In the genomic region with DNA sequence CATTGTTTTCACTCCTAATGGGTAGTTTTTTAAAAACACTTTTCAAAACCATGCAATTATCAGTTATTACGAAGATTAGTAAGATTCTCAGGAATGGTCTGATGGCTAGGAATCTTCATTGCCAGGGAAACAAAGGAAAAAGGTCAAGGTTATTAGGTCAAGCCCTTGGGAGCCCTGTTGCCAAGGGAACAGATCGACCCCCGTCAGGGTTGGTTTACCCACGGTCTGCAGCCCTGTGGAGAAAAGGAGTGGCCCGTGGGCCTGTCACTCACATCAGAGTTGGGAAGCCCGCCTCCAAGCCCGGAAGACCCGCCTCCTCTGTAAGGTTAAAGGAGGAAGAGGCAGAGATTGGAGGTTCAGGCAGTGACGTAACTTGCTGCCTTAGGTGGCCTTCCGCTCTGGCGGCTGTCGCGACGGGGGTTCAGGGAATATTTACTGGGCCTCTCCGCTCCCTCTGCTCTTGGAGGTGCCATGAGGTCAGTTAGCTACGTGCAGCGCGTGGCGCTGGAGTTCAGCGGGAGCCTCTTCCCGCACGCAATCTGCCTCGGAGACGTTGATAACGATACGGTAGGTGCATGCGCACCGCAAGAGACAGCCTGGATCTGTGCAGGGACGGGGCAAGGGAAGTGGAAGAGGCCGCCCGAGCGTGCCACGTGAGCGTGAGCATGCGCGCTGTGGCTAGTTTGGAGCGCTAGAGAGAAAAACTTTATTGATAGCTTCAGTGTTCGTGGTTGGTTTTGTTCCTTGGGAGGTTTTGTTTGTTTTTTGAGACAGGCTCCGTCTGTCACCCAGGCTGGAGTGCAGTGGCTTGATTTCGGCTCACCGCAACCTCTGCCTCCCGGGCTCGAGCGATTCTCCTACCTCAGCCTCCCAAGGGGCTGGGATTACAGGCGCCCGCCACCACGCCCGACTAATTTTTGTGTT, we compare ENCODE assay signal across 8 cellular contexts. TPM values are rescaled to one million over a fixed set of nuclear protein-coding genes. Genes with fewer than 3 reads are reported as not detected.
DNase-seq lines count a peak whose midpoint lies in the region; ATAC-seq and TF ChIP-seq lines count a peak whose summit lies in the region.

A gene (plus strand): TSS at position 379 of the 924 bp plus-strand sequence. CDS start 93 bp downstream, at position 472.

- peak within 1 kb of the TSS; percentile 81 to 93 (median 86) for H3K9ac ChIP-seq in BLaER1 treated with 17β-estradiol and CSF1 and Interleukin-3, amounts not matched to agents 10 nM and 100 nM

- TF ChIP-seq CTCF in coronary artery (IDR thresholded peaks at IDR 0.05): no peak

- H3K4me1 ChIP-seq in BLaER1 treated with 17β-estradiol and CSF1 and Interleukin-3, amounts not matched to agents 10 nM and 100 nM: peaks cover 13 to 23% (median 16%) of the 10 kb centered on the region in 10 experiments; a peak in 19 of 20 replicates

- peaks cover 26% of the 10 kb centered on the region for H3K4me1 Mint-ChIP-seq in activated CD4-positive, alpha-beta T cell treated with anti-CD3 and anti-CD28 coated beads, Interleukin-2, amount 10 ng/mL, durations not matched to agents 7 days and 5 days

- H3K27me3 ChIP-seq in BLaER1 treated with 17β-estradiol and CSF1 and Interleukin-3, amounts not matched to agents 10 nM and 100 nM: no peaks in the 10 kb centered on the region
- no peaks in the 10 kb centered on the region for H3K27me3 ChIP-seq in layer of hippocampus (ENCODE audit: control insufficient read depth, insufficient read depth, low read length)

- no peaks in the 10 kb centered on the region for H3K27me3 Mint-ChIP-seq in activated CD4-positive, alpha-beta T cell treated with anti-CD3 and anti-CD28 coated beads, Interleukin-2, amount 10 ng/mL, durations not matched to agents 7 days and 5 days

- peaks cover 10 to 35% (median 24%) of the 10 kb centered on the region in 11 experiments for H3K36me3 ChIP-seq in BLaER1 treated with 17β-estradiol and CSF1 and Interleukin-3, amounts not matched to agents 10 nM and 100 nM

- CTCF ChIA-PET in activated CD4-positive, alpha-beta T cell treated with anti-CD3 and anti-CD28 coated beads, Interleukin-2, amount 10 ng/mL, durations not matched to agents 7 days and 5 days (lab: Charles Lee): interaction anchor here (0.6 to 1.4 kb wide), 6 partner anchors 11 to 255 kb away, joined by 3 read pairs; a partner anchor contains a TSS

- peaks cover 0 to 35% (median 22%) of the 10 kb centered on the region in 11 experiments; a peak in 13 of 22 replicates for H4K20me1 ChIP-seq in BLaER1 treated with 17β-estradiol and CSF1 and Interleukin-3, amounts not matched to agents 10 nM and 100 nM

- peak within 1 kb of the TSS; percentile 78 to 94 (median 89) for H3K27ac ChIP-seq in BLaER1 treated with 17β-estradiol and CSF1 and Interleukin-3, amounts not matched to agents 10 nM and 100 nM
- H3K27ac ChIP-seq in coronary artery (peak within 1 kb of the TSS; percentile 85 to 99), layer of hippocampus (ENCODE audit: low read depth, low read length) (peak within 1 kb of the TSS; percentile 99)

- peak within 1 kb of the TSS; percentile 69 to 88 (median 80) for H3K4me3 ChIP-seq in BLaER1 treated with 17β-estradiol and CSF1 and Interleukin-3, amounts not matched to agents 10 nM and 100 nM
- H3K4me3 ChIP-seq in coronary artery: peak within 1 kb of the TSS; percentile 98

- peak within 1 kb of the TSS; percentile 88 to 98 (median 91) for H3K4me2 ChIP-seq in BLaER1 treated with 17β-estradiol and CSF1 and Interleukin-3, amounts not matched to agents 10 nM and 100 nM

- H3K9me3 Mint-ChIP-seq in activated CD4-positive, alpha-beta T cell treated with anti-CD3 and anti-CD28 coated beads, Interleukin-2, amount 10 ng/mL, durations not matched to agents 7 days and 5 days: no peaks in the 10 kb centered on the region

- POLR2A ChIA-PET in activated CD4-positive, alpha-beta T cell treated with anti-CD3 and anti-CD28 coated beads, Interleukin-2, amount 10 ng/mL, durations not matched to agents 7 days and 5 days (lab: Charles Lee): no interaction called here

- H3K27ac Mint-ChIP-seq in activated CD4-positive, alpha-beta T cell treated with anti-CD3 and anti-CD28 coated beads, Interleukin-2, amount 10 ng/mL, durations not matched to agents 7 days and 5 days: peak within 1 kb of the TSS; percentile 99

- H3K4me3 Mint-ChIP-seq in activated CD4-positive, alpha-beta T cell treated with anti-CD3 and anti-CD28 coated beads, Interleukin-2, amount 10 ng/mL, durations not matched to agents 7 days and 5 days: peak within 1 kb of the TSS; percentile 99

- DNase-seq in NCI-H69 (lab: John Stamatoyannopoulos, UW) (peak; percentile 100), coronary artery (ENCODE audit: low spot score) (peak; percentile 98)
- DNase-seq in activated CD4-positive, alpha-beta T cell treated with anti-CD3 and anti-CD28 coated beads, Interleukin-2, amount 10 ng/mL, durations not matched to agents 7 days and 5 days: peak; percentile 98
- DNase-seq in stimulated activated CD4-positive, alpha-beta T cell treated with anti-CD3 and anti-CD28 coated beads, Interleukin-1b, Interleukin-23, amount 100 ng/mL, for 4 hours (ENCODE audit: low read depth in 2 of 2): peak; percentile 90 to 91

- peaks cover 3% of the 10 kb centered on the region for H3K36me3 Mint-ChIP-seq in activated CD4-positive, alpha-beta T cell treated with anti-CD3 and anti-CD28 coated beads, Interleukin-2, amount 10 ng/mL, durations not matched to agents 7 days and 5 days (ENCODE audit: low read depth)

- peak; percentile 95 for ATAC-seq in GM19328 (IDR thresholded peaks at IDR 0.05; ENCODE audit: unreplicated experiment)
- peak; percentile 97 for ATAC-seq in HG03520 (IDR thresholded peaks at IDR 0.05; ENCODE audit: unreplicated experiment)

- no peaks in the 10 kb centered on the region for H3K9me3 ChIP-seq in BLaER1 treated with 17β-estradiol and CSF1 and Interleukin-3, amounts not matched to agents 10 nM and 100 nM (replicated peaks in 1 of 11)

RNA-seq across cellular contexts. Expression of the gene that starts here (rescaled TPM):
- 10 to 100 TPM; 43.5 to 48.2 TPM for total RNA-seq in activated CD4-positive, alpha-beta T cell treated with anti-CD3 and anti-CD28 coated beads, Interleukin-2, amount 10 ng/mL, durations not matched to agents 7 days and 5 days

Comparison
In these comparisons a context has a peak if more than half of its experiments do, and no peak if none do; other contexts are left out.
1. Peak in every context shown above with its lines: DNase-seq, ATAC-seq, H3K4me3 ChIP-seq and H3K27ac ChIP-seq.